ENCODE assay signal across 2 cellular contexts in the genomic region with DNA sequence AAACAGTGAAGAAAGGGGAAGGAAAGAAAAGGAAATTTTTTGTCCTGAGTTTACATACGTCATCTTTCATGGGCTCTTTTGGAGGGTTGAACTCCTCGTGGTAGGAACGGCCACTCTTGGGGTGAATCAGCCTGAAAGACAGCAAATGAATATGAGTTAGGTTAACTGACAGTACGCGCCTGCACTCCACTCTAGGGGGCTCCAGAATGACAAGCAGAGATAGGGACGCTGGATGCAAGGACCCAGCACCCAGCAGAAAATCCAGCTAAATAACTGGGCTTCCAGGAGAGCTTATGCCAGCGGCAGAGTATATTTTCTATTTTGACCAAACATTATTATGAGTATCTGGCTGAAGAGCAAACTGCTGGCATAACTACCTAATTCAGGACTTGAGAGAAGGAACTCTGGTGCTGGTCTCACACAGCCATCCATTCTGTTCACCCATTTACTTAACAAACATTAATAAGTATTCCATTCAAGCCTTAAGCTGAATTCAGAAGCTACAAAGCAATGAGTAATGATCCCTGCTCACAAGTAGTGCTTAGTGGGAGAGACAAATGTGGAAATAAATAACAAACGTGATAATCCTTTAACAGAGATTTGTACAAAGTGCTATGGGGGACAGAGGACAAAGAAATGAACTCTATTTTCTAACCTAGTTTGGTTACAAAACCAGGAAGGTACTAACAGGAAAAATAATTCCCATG.
TF ChIP-seq lines count a peak whose summit lies in the region.

No MANE protein-coding gene starts in this region.

TF ChIP-seq in SK-N-SH treated with all-trans-retinoic acid at 6 μM for 48 hours, 23 proteins besides CTCF, POLR2A, EP300 and RAD21 (continued from another document):
- TF ChIP-seq ZFP3 (CRISPR knock-in tag; IDR thresholded peaks at IDR 0.05) (no peak), ISL1 (CRISPR knock-in tag; IDR thresholded peaks at IDR 0.05) (no peak), GLIS3 (CRISPR knock-in tag; IDR thresholded peaks at IDR 0.05) (no peak), ARNTL (CRISPR knock-in tag; IDR thresholded peaks at IDR 0.05; ENCODE audit: borderline replicate concordance, low read depth) (no peak), ZNF8 (CRISPR knock-in tag; IDR thresholded peaks at IDR 0.05) (no peak), ZFP30 (CRISPR knock-in tag; IDR thresholded peaks at IDR 0.05) (no peak), ZNF565 (CRISPR knock-in tag; conservative IDR thresholded peaks at IDR 0.05; ENCODE audit: low read depth) (no peak), SNAI2 (CRISPR knock-in tag; IDR thresholded peaks at IDR 0.05) (no peak), TCF4 (CRISPR knock-in tag; IDR thresholded peaks at IDR 0.05; ENCODE audit: borderline replicate concordance) (no peak)
- TF ChIP-seq, protein P1, sequence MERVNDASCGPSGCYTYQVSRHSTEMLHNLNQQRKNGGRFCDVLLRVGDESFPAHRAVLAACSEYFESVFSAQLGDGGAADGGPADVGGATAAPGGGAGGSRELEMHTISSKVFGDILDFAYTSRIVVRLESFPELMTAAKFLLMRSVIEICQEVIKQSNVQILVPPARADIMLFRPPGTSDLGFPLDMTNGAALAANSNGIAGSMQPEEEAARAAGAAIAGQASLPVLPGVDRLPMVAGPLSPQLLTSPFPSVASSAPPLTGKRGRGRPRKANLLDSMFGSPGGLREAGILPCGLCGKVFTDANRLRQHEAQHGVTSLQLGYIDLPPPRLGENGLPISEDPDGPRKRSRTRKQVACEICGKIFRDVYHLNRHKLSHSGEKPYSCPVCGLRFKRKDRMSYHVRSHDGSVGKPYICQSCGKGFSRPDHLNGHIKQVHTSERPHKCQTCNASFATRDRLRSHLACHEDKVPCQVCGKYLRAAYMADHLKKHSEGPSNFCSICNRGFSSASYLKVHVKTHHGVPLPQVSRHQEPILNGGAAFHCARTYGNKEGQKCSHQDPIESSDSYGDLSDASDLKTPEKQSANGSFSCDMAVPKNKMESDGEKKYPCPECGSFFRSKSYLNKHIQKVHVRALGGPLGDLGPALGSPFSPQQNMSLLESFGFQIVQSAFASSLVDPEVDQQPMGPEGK (CRISPR knock-in tag; IDR thresholded peaks at IDR 0.05; ENCODE audit: borderline replicate concordance), result no peak
- TF ChIP-seq, protein P2, sequence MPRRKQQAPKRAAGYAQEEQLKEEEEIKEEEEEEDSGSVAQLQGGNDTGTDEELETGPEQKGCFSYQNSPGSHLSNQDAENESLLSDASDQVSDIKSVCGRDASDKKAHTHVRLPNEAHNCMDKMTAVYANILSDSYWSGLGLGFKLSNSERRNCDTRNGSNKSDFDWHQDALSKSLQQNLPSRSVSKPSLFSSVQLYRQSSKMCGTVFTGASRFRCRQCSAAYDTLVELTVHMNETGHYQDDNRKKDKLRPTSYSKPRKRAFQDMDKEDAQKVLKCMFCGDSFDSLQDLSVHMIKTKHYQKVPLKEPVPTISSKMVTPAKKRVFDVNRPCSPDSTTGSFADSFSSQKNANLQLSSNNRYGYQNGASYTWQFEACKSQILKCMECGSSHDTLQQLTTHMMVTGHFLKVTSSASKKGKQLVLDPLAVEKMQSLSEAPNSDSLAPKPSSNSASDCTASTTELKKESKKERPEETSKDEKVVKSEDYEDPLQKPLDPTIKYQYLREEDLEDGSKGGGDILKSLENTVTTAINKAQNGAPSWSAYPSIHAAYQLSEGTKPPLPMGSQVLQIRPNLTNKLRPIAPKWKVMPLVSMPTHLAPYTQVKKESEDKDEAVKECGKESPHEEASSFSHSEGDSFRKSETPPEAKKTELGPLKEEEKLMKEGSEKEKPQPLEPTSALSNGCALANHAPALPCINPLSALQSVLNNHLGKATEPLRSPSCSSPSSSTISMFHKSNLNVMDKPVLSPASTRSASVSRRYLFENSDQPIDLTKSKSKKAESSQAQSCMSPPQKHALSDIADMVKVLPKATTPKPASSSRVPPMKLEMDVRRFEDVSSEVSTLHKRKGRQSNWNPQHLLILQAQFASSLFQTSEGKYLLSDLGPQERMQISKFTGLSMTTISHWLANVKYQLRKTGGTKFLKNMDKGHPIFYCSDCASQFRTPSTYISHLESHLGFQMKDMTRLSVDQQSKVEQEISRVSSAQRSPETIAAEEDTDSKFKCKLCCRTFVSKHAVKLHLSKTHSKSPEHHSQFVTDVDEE (CRISPR knock-in tag; IDR thresholded peaks at IDR 0.05), result no peak

TF ChIP-seq in SK-N-SH, 30 proteins besides CTCF, POLR2A, EP300 and RAD21 (continued from another document):
- no peak for TF ChIP-seq CHD2 (IDR thresholded peaks at IDR 0.05; ENCODE audit: low read length, partially characterized antibody)
- TF ChIP-seq FOXJ3 (CRISPR knock-in tag; IDR thresholded peaks at IDR 0.05), result no peak
- TF ChIP-seq EZH2phosphoT487 (IDR thresholded peaks at IDR 0.05; ENCODE audit: borderline replicate concordance, low read depth), result no peak
- TF ChIP-seq TAF1 (IDR thresholded peaks at IDR 0.05; ENCODE audit: borderline replicate concordance, low read depth, low read length), result no peak
- no peak for TF ChIP-seq RCOR1 (IDR thresholded peaks at IDR 0.05; ENCODE audit: low read length)
- TF ChIP-seq SMC3 (IDR thresholded peaks at IDR 0.05; ENCODE audit: low read depth, low read length), result no peak
- TF ChIP-seq, protein P3, sequence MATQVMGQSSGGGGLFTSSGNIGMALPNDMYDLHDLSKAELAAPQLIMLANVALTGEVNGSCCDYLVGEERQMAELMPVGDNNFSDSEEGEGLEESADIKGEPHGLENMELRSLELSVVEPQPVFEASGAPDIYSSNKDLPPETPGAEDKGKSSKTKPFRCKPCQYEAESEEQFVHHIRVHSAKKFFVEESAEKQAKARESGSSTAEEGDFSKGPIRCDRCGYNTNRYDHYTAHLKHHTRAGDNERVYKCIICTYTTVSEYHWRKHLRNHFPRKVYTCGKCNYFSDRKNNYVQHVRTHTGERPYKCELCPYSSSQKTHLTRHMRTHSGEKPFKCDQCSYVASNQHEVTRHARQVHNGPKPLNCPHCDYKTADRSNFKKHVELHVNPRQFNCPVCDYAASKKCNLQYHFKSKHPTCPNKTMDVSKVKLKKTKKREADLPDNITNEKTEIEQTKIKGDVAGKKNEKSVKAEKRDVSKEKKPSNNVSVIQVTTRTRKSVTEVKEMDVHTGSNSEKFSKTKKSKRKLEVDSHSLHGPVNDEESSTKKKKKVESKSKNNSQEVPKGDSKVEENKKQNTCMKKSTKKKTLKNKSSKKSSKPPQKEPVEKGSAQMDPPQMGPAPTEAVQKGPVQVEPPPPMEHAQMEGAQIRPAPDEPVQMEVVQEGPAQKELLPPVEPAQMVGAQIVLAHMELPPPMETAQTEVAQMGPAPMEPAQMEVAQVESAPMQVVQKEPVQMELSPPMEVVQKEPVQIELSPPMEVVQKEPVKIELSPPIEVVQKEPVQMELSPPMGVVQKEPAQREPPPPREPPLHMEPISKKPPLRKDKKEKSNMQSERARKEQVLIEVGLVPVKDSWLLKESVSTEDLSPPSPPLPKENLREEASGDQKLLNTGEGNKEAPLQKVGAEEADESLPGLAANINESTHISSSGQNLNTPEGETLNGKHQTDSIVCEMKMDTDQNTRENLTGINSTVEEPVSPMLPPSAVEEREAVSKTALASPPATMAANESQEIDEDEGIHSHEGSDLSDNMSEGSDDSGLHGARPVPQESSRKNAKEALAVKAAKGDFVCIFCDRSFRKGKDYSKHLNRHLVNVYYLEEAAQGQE (IDR thresholded peaks at IDR 0.05; ENCODE audit: low read depth, low read length), result no peak
- TF ChIP-seq FOXM1 (IDR thresholded peaks at IDR 0.05; ENCODE audit: low read depth), result no peak
- TF ChIP-seq GABPA (IDR thresholded peaks at IDR 0.05; ENCODE audit: low read depth), result no peak
